21 cellular contexts compared by ENCODE assay signal in the genomic region with DNA sequence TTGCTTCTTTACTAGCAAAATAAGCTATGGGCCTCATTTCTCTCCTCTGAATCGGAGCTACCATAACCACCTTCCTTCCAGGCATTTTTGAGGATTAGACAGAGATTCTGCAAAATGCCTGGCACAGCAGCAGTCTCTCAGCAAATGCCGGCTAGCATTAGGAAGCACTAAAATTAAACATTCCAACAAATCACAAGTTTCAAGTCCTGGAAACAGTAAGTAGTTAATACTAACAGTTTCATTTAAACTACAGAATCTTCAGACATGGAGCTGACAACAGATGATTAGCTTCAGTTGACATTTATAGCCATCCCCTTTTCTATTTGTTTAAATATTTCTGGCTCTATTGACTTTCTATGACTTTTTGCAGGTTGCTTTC.
DNase-seq lines count a peak whose midpoint lies in the region; ATAC-seq and TF ChIP-seq lines count a peak whose summit lies in the region.
"Had no signal": no experiment of that assay in that cellular context is flagged by ENCODE, and none has a peak within 500 bp of the region (broad histone marks: within the 10 kb centered on the region; RNA-seq: fewer than 3 reads in every experiment).

No MANE protein-coding gene starts in this region.

- no peaks in the 10 kb centered on the region for H3K36me3 ChIP-seq in ACC112 (ENCODE audit: insufficient read depth, low read length)
- H3K36me3 ChIP-seq: adrenal gland, esophagus muscularis mucosa had no signal

- TF ChIP-seq CTCF in dorsolateral prefrontal cortex (IDR thresholded peaks at IDR 0.05 in 54 of 56, conservative IDR thresholded peaks at IDR 0.05 in 2 of 56; ENCODE audit: low read depth in 1 of 56, partially characterized antibody in 56 of 56): no peak

- peak overlapping the region; percentile 91 for H2AFZ ChIP-seq in ACC112 (ENCODE audit: low read length, unreplicated experiment)
- H2AFZ ChIP-seq: PC-9 had no signal

- H3K4me3 ChIP-seq in ACC112 (ENCODE audit: low read depth, low read length): peak overlapping the region; percentile 48
- peak overlapping the region in 54 of 59 donors; percentile 0 to 59 (median 30) for H3K4me3 ChIP-seq in dorsolateral prefrontal cortex
- H3K4me3 ChIP-seq: adrenal gland, esophagus muscularis mucosa, PC-9, testis had no signal

- no peak for ATAC-seq in GM21529 (IDR thresholded peaks at IDR 0.05; ENCODE audit: unreplicated experiment)
- no peak for ATAC-seq in GM21825 (IDR thresholded peaks at IDR 0.05; ENCODE audit: unreplicated experiment)
- no peak for ATAC-seq in HG02623 (IDR thresholded peaks at IDR 0.05; ENCODE audit: unreplicated experiment)
- ATAC-seq in HG02642 (IDR thresholded peaks at IDR 0.05; ENCODE audit: poor library complexity, unreplicated experiment): no peak
- ATAC-seq: left colon, WTC11 had no signal

- no peaks in the 10 kb centered on the region for H3K27me3 ChIP-seq in ACC112 (ENCODE audit: insufficient read depth, low read length)
- H3K27me3 ChIP-seq in dorsolateral prefrontal cortex: no peaks in the 10 kb centered on the region
- H3K27me3 ChIP-seq: adrenal gland, esophagus muscularis mucosa, testis had no signal

- H3K4me1 ChIP-seq in ACC112 (ENCODE audit: control insufficient read depth, insufficient read depth, low read length, unreplicated experiment): peaks cover 49% of the 10 kb centered on the region
- H3K4me1 ChIP-seq: adrenal gland had no signal

- H3K79me2 ChIP-seq in ACC112 (ENCODE audit: control insufficient read depth, insufficient read depth, low read length, unreplicated experiment): no peaks in the 10 kb centered on the region

- intact Hi-C loops in dorsolateral prefrontal cortex (cut with DNase I): loop anchor here (5.0 kb wide), 2 partner anchors 56 to 71 kb away; no protein-coding TSS in a partner anchor

- DNase-seq in NCI-H226 (peak; percentile 20), dorsolateral prefrontal cortex (no peak), pons (ENCODE audit: low spot score) (peak; percentile 32)
- DNase-seq: activated CD4-positive, alpha-beta memory T cell treated with anti-CD3 and anti-CD28 coated beads for 36 hours; activated gamma-delta T cell treated with Interleukin-2 at 50 U/mL for 16 hours; activated T-cell treated with anti-CD3 and anti-CD28 coated beads for 4 hours; effector memory CD4-positive, alpha-beta T cell; left colon; MM.1S; NCI-H1694 treated with DMSO at 0.1 percent for 48 hours; NCI-H2227 treated with DMSO at 0.1 percent for 48 hours; PC-9 had no signal

- H3K27ac ChIP-seq in ACC112 (ENCODE audit: low read depth, low read length) (peak overlapping the region; percentile 75), dorsolateral prefrontal cortex (peak overlapping the region; percentile 7 to 93 (median 81))
- H3K27ac ChIP-seq: esophagus muscularis mucosa had no signal

Comparison
In these comparisons a context has a peak if more than half of its experiments do, and no peak if none do; other contexts are left out.
1. DNase-seq: peak in NCI-H226 (single experiment) and pons (single experiment); none in dorsolateral prefrontal cortex (0 of 10).